ENCODE assay signal across 17 cellular contexts in the genomic region with DNA sequence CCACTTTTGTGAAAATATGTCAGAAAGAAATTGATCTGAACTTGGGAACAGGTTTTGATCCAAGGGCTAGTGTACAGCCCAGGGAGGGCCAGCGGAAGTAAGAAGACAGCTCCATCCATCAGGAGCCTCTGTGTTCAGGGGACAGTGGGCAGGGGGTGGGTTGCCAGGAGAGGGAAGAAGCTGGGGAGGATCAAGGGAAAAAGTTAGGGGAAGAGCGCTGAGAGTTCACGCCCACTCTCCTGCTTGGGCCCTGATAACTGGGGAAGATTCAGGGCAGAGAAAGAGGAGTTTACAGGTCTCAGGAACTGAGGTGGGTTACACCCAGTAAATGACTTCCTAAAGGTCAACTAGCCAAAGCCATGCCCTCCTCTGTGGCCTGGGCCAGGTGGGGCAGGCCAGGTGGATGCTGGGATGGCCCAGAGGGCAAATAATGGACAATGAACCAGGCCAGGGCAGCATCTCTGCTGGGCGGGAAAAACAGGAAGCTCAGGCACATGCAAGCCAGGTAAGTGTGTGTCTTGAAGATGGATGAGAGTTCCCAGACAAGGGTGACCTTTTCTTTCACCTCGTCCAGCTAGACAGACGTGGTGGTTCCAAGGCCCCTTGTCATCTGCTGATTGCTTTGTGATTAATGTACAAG. TPM values are rescaled to one million over a fixed set of nuclear protein-coding genes. Genes with fewer than 3 reads are reported as not detected.
DNase-seq lines count a peak whose midpoint lies in the region; ATAC-seq, FAIRE-seq and TF ChIP-seq lines count a peak whose summit lies in the region.
"Had no signal": no experiment of that assay in that cellular context is flagged by ENCODE, and none has a peak within 500 bp of the region (broad histone marks: within the 10 kb centered on the region; RNA-seq: fewer than 3 reads in every experiment).

No MANE protein-coding gene starts in this region.

- CTCF ChIA-PET in MCF 10A (lab: Yijun Ruan, JAX) = interaction anchor here (0.6 to 43.9 kb wide), 9 partner anchors 7 to 369 kb away, joined by 3 to 1156 read pairs (median 5); no protein-coding TSS in a partner anchor

- H3K27me3 ChIP-seq in breast epithelium = no peaks in the 10 kb centered on the region
- peaks cover 42% of the 10 kb centered on the region for H3K27me3 ChIP-seq in iPS-20b (ENCODE audit: insufficient read depth, low read length)
- H3K27me3 ChIP-seq in upper lobe of left lung = no peaks in the 10 kb centered on the region

- H3K4me3 ChIP-seq in breast epithelium (no peak overlapping the region), iPS-20b (ENCODE audit: low read length) (no peak overlapping the region), upper lobe of left lung (no peak overlapping the region)

- FAIRE-seq in RCC 7860 (lab: Jason Lieb, UNC) = no peak

- H3K27ac Mint-ChIP-seq in MCF 10A (ENCODE audit: low read depth, unreplicated experiment) = no peak overlapping the region
- peak overlapping the region; percentile 79 for H3K27ac Mint-ChIP-seq in T-helper 17 cell
- H3K27ac Mint-ChIP-seq: B cell; CD4-positive, alpha-beta T cell had no signal

- no peak overlapping the region for H3K4me3 Mint-ChIP-seq in MCF 10A (ENCODE audit: unreplicated experiment)
- H3K4me3 Mint-ChIP-seq in T-helper 17 cell = no peak overlapping the region
- H3K4me3 Mint-ChIP-seq: B cell; CD4-positive, alpha-beta T cell had no signal

- H3K9me3 ChIP-seq in breast epithelium = no peaks in the 10 kb centered on the region
- no peaks in the 10 kb centered on the region for H3K9me3 ChIP-seq in T-helper 17 cell (ENCODE audit: control insufficient read depth, low read length, poor library complexity, severe bottlenecking)
- no peaks in the 10 kb centered on the region for H3K9me3 ChIP-seq in iPS-20b (ENCODE audit: insufficient read depth, low read depth, low read length)
- no peaks in the 10 kb centered on the region for H3K9me3 ChIP-seq in upper lobe of left lung

- DNase-seq in breast epithelium (ENCODE audit: low spot score in 2 of 2) (no peak), MCF 10A (ENCODE audit: unreplicated experiment) (no peak), T-helper 17 cell (no peak), upper lobe of left lung (no peak), RCC 7860 (ENCODE audit: low spot score) (no peak), NCI-H774 (lab: John Stamatoyannopoulos, UW) (no peak)
- no peak for DNase-seq in central memory CD4-positive, alpha-beta T cell
- DNase-seq: CD4-positive, alpha-beta T cell; H9; Kasumi-1; NCI-H1105; NCI-H1694; NCI-H345; NK-92 treated with Interleukin-12 subunit alpha and Interleukin-12 subunit beta, amount 100 ng/mL, for 24 hours; OCI-M1 had no signal

- no TSS peak for BruUV-seq in MCF 10A (replicated peaks; lab: Mats Ljungman, UMichigan)

- TF ChIP-seq CTCF in breast epithelium (IDR thresholded peaks at IDR 0.05) (no peak), MCF 10A (IDR thresholded peaks at IDR 0.05; ENCODE audit: unreplicated experiment) (no peak), upper lobe of left lung (IDR thresholded peaks at IDR 0.05) (no peak)

- H3K27me3 Mint-ChIP-seq in MCF 10A (ENCODE audit: insufficient read depth, unreplicated experiment) = peaks cover 8% of the 10 kb centered on the region
- H3K27me3 Mint-ChIP-seq in T-helper 17 cell = no peaks in the 10 kb centered on the region
- H3K27me3 Mint-ChIP-seq: B cell; CD4-positive, alpha-beta T cell had no signal

- ATAC-seq in T-helper 17 cell = no peak
- ATAC-seq in upper lobe of left lung (ENCODE audit: low FRiP score in 2 of 2) = no peak

- H3K36me3 Mint-ChIP-seq in MCF 10A (ENCODE audit: insufficient read depth, unreplicated experiment) (no peaks in the 10 kb centered on the region), T-helper 17 cell (ENCODE audit: low read depth) (peaks cover under 1% of the 10 kb centered on the region)

- H3K36me3 ChIP-seq in breast epithelium (no peaks in the 10 kb centered on the region), iPS-20b (ENCODE audit: insufficient read depth, low read depth, low read length) (no peaks in the 10 kb centered on the region), upper lobe of left lung (peaks cover 0 to 14% (median 2%) of the 10 kb centered on the region in 4 donors)

- 79 to 90% methylated on average over 6 of the region's 6 CpGs for WGBS in upper lobe of left lung, 2 donors

- H3K4me1 ChIP-seq in breast epithelium (no peaks in the 10 kb centered on the region), iPS-20b (ENCODE audit: insufficient read depth, low read length) (peaks cover 62% of the 10 kb centered on the region), upper lobe of left lung (peaks cover 0 to 6% (median 3%) of the 10 kb centered on the region in 4 donors)

- H3K4me1 Mint-ChIP-seq in MCF 10A (ENCODE audit: insufficient read depth, unreplicated experiment) (no peaks in the 10 kb centered on the region), T-helper 17 cell (peaks cover 15% of the 10 kb centered on the region)

- TF ChIP-seq POLR2A in breast epithelium (IDR thresholded peaks at IDR 0.05) (no peak), upper lobe of left lung (IDR thresholded peaks at IDR 0.05) (no peak)

- intact Hi-C loops in breast epithelium (cut with DNase I; ENCODE audit: low total_unique reads) (no loop called here), MCF 10A (cut with micrococcal nuclease) (no loop called here)

- H3K9ac ChIP-seq in iPS-20b (ENCODE audit: low read depth, low read length) = peak overlapping the region; percentile 2; the same call in 1 of the 2 replicates

- peak overlapping the region; percentile 45 to 64 for H3K27ac ChIP-seq in breast epithelium
- H3K27ac ChIP-seq in iPS-20b (ENCODE audit: low read length) = no peak overlapping the region
- no peak overlapping the region for H3K27ac ChIP-seq in upper lobe of left lung

- POLR2A ChIA-PET in MCF 10A (lab: Yijun Ruan, JAX) = interaction anchor here (0.7 to 1.8 kb wide), 5 partner anchors 13 to 188 kb away, joined by 3 to 6 read pairs (median 3); no protein-coding TSS in a partner anchor

- no peaks in the 10 kb centered on the region for H3K9me3 Mint-ChIP-seq in MCF 10A (ENCODE audit: unreplicated experiment)
- H3K9me3 Mint-ChIP-seq: CD4-positive, alpha-beta T cell; H9 had no signal

- TF ChIP-seq EP300 in upper lobe of left lung (IDR thresholded peaks at IDR 0.05) = no peak

RNA-seq across cellular contexts. Expression of gene MDM4, which starts 56.8 kb away (rescaled TPM):
- 100 to 1,000 TPM in 2 of 3 donors, 10 to 100 TPM in 1; 63.5 to 128 (median 103) TPM for total RNA-seq in breast epithelium
- 162 and 174 TPM in 2 replicates for total RNA-seq in MCF 10A (2022)
- 100 to 1,000 TPM; 205 to 225 TPM for total RNA-seq in T-helper 17 cell
- 100 to 1,000 TPM in 2 of 6 donors, 10 to 100 TPM in 4; 40.0 to 167 (median 69.2) TPM for total RNA-seq in upper lobe of left lung

Comparison
In these comparisons a context has a peak if more than half of its experiments do, and no peak if none do; other contexts are left out.
1. H3K27ac ChIP-seq: peak in breast epithelium (2 of 2); none in iPS-20b (single experiment) and upper lobe of left lung (0 of 4).